ENCODE assay signal across 29 cellular contexts in the genomic region with DNA sequence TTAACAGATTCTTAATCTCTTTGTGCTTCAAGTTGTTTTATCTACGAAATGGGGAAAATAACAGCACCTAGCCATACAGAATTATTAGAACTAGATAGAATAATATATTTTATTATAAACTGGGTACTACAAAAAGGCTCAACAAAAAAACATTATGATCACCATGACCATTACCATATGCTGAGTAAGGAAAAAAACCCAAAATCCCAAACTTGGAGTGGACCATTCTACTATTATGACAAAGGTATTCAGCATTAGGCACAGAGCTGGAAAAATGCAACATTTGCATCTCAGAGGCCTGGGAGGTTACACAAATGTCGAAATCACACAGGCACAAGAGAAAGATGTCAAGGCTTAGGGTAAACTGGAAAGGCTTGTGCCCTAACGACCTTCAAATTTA.
"Had no signal": no experiment of that assay in that cellular context is flagged by ENCODE, and none has a peak within 500 bp of the region (broad histone marks: within the 10 kb centered on the region; RNA-seq: fewer than 3 reads in every experiment).

No MANE protein-coding gene starts in this region.

- H3K4me3 ChIP-seq: body of pancreas, breast epithelium had no signal

- H3K27ac ChIP-seq: body of pancreas, brain microvascular endothelial cell, breast epithelium, VCaP had no signal

- H3K9me3 ChIP-seq: body of pancreas, breast epithelium had no signal

- ATAC-seq: activated CD8-positive, alpha-beta T cell treated with anti-CD3 and anti-CD28 coated beads for 36 hours; activated naive CD8-positive, alpha-beta T cell treated with anti-CD3 and anti-CD28 coated beads, Interleukin-2, amount 50 U/mL, for 24 hours; body of pancreas had no signal

- DNase-seq: activated B cell treated with CpG ODN at 0.5 μM for 24 hours; activated CD4-positive, alpha-beta memory T cell treated with anti-CD3 and anti-CD28 coated beads for 36 hours; activated CD4-positive, alpha-beta T cell treated with anti-CD3 and anti-CD28 coated beads for 4 hours; activated CD4-positive, alpha-beta T cell treated with anti-CD3 and anti-CD28 coated beads, Interleukin-2, amount 10 ng/mL, durations not matched to agents 24 days and 14 days; activated CD4-positive, alpha-beta T cell treated with anti-CD3 and anti-CD28 coated beads, Interleukin-2, amount 50 U/mL, for 1 hour; activated CD4-positive, alpha-beta T cell treated with anti-CD3 and anti-CD28 coated beads, Interleukin-2, amount 50 U/mL, for 4 hours; activated CD4-positive, CD25-positive, alpha-beta regulatory T cell treated with anti-CD3 and anti-CD28 coated beads, Interleukin-2, amount 50 U/mL, for 72 hours; activated CD8-positive, alpha-beta memory T cell treated with anti-CD3 and anti-CD28 coated beads, Interleukin-2, amount 50 U/mL, for 4 hours; activated CD8-positive, alpha-beta T cell treated with anti-CD3 and anti-CD28 coated beads for 36 hours; activated effector memory CD4-positive, alpha-beta T cell treated with Interleukin-2 at 50 U/mL for 16 hours; activated gamma-delta T cell; activated naive CD4-positive, alpha-beta T cell treated with anti-CD3 and anti-CD28 coated beads, Interleukin-2, amount 10 ng/mL, durations not matched to agents 7 days and 5 days; activated naive CD4-positive, alpha-beta T cell treated with Interleukin-2 at 50 U/mL for 16 hours; activated naive CD8-positive, alpha-beta T cell treated with anti-CD3 and anti-CD28 coated beads, Interleukin-2, amount 10 ng/mL, durations not matched to agents 7 days and 5 days; activated naive CD8-positive, alpha-beta T cell treated with anti-CD3 and anti-CD28 coated beads, Interleukin-2, amount 50 U/mL, for 24 hours; activated T-cell treated with anti-CD3 and anti-CD28 coated beads for 4 hours; activated T-cell treated with anti-CD3 and anti-CD28 coated beads, Interleukin-2, amount 50 U/mL, for 24 hours; activated T-cell treated with anti-CD3 and anti-CD28 coated beads, Interleukin-2, amount 50 U/mL, for 48 hours; amygdala; anterior cingulate cortex; body of pancreas; brain microvascular endothelial cell; central memory CD4-positive, alpha-beta T cell; T-helper 2 cell; T-helper 9 cell had no signal

- H3K4me1 ChIP-seq: breast epithelium had no signal

- H3K27me3 ChIP-seq: body of pancreas, brain microvascular endothelial cell, breast epithelium had no signal

- H3K36me3 ChIP-seq: brain microvascular endothelial cell, breast epithelium had no signal

- FAIRE-seq: astrocyte, colon had no signal
